8 cellular contexts compared by ENCODE assay signal in the genomic region with DNA sequence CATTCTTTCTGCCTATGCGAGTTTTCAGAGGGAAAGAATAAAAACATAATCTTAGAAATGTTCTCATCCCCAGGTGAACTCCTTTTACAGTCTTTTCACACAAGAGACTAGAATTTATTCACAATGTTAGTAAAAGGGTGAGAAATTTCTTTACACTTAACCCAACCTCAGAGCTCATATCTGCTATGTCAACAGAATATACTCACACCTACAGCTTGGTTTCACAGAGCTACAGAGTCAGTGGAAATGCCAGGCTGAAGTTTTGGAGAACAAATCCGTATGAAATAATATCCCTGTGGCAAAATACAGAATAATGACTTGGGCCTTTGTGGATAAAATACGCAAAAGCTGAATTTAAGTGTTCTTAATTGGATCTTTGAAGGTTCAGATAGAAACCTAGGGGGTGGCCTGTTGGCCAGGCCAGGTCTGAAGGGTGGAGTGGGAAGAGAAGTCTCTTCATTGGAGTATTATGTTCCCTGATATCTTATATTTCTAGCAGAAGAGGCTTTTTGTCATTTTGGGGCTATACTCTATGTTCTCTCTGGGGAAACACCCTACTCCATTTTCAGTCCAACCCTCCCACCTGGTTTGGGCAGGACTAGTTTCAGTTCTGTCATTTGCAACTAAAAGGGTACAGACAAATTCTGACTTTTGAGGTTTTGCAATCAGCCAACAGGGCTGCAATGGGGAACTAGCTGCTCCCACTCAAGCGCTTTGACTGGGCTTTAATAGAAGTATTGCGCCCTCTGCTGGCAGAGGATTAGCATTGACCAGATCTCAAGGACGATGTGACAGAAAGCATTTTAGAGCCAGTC.
DNase-seq lines count a peak whose midpoint lies in the region; ATAC-seq and TF ChIP-seq lines count a peak whose summit lies in the region.

No MANE protein-coding gene starts in this region.

- H3K4me3 ChIP-seq in brain microvascular endothelial cell (ENCODE audit: low read depth, low read length) = no peak overlapping the region

- H3K36me3 ChIP-seq in brain microvascular endothelial cell (replicated peaks) = no peaks in the 10 kb centered on the region

- peak; percentile 96 for ATAC-seq in GM18873 (IDR thresholded peaks at IDR 0.05; ENCODE audit: low FRiP score, unreplicated experiment)
- ATAC-seq in HG03135 (IDR thresholded peaks at IDR 0.05; ENCODE audit: unreplicated experiment) = peak; percentile 97

- DNase-seq in AG08396 (ENCODE audit: low spot score) (peak; percentile 61), NCI-H2171 treated with DMSO at 0.1 percent for 48 hours (lab: John Stamatoyannopoulos, UW) (peak; percentile 86), UCSD-AML1 (lab: John Stamatoyannopoulos, UW; ENCODE audit: unreplicated experiment) (peak; percentile 69), brain microvascular endothelial cell (peak; percentile 85), iris pigment epithelial cell (ENCODE audit: low read depth) (peak; percentile 87)
- peak; percentile 75 to 85 (median 76) for DNase-seq in stimulated activated CD4-positive, alpha-beta T cell treated with anti-CD3 and anti-CD28 coated beads, Interleukin-1b, Interleukin-23, amount 100 ng/mL, for 24 hours (ENCODE audit: low read depth in 4 of 4, low spot score in 1 of 4)

- no peaks in the 10 kb centered on the region for H3K27me3 ChIP-seq in brain microvascular endothelial cell (replicated peaks)

- TF ChIP-seq CTCF in brain microvascular endothelial cell (IDR thresholded peaks at IDR 0.05; ENCODE audit: low read depth, low read length, missing control alignments) = peak; percentile 90

- no peak overlapping the region for H3K27ac ChIP-seq in brain microvascular endothelial cell

- in situ Hi-C loops in brain microvascular endothelial cell (cut with HindIII; ENCODE audit: low pct_ligation_motif_present, low sequenced_read_pairs) = no loop called here
